ENCODE assay signal across 8 cellular contexts in genomic region chr6:71533939-71534379, GRCh38.
DNase-seq lines count a peak whose midpoint lies in the region; ATAC-seq and TF ChIP-seq lines count a peak whose summit lies in the region.

No MANE protein-coding gene starts in this region.

- ATAC-seq in Right ventricle myocardium inferior (no peak), GM18858 (IDR thresholded peaks at IDR 0.05; ENCODE audit: unreplicated experiment) (no peak), HG03565 (IDR thresholded peaks at IDR 0.05; ENCODE audit: unreplicated experiment) (no peak)

- CTCF ChIA-PET in RWPE1 (lab: Yijun Ruan, JAX) = interaction anchor here (0.5 to 0.6 kb wide), 3 partner anchors 373 to 800 kb away, joined by 3 to 4 read pairs (median 3); no protein-coding TSS in a partner anchor

- no peak for DNase-seq in right atrium auricular region (ENCODE audit: low spot score)
- DNase-seq in Right ventricle myocardium inferior (ENCODE audit: missing footprints) = no peak
- peak; percentile 25 for DNase-seq in RWPE1 (ENCODE audit: low spot score)
- DNase-seq in globus pallidus (ENCODE audit: low spot score) = peak; percentile 10
- no peak for DNase-seq in vagina (ENCODE audit: extremely low spot score in 2 of 2)
- DNase-seq in activated CD4-positive, alpha-beta T cell treated with anti-CD3 and anti-CD28 coated beads, Interleukin-2, amount 50 U/mL, for 4 hours = no peak

- no peak for TF ChIP-seq POLR2A in vagina (IDR thresholded peaks at IDR 0.05)

- H3K36me3 ChIP-seq in right atrium auricular region = no peaks in the 10 kb centered on the region
- no peaks in the 10 kb centered on the region for H3K36me3 ChIP-seq in vagina

- H3K27me3 ChIP-seq in right atrium auricular region (no peaks in the 10 kb centered on the region), vagina (no peaks in the 10 kb centered on the region)

- intact Hi-C loops in Right ventricle myocardium inferior (cut with DNase I) (no loop called here), vagina (cut with DNase I) (no loop called here)

- TF ChIP-seq CTCF in right atrium auricular region (IDR thresholded peaks at IDR 0.05) (peak; percentile 45 to 72), RWPE1 (conservative IDR thresholded peaks at IDR 0.05; ENCODE audit: low read depth) (peak; percentile 65), vagina (IDR thresholded peaks at IDR 0.05) (peak in 2 of 3 experiments; percentile 37 to 39)

- H3K27ac ChIP-seq in right atrium auricular region (no peak overlapping the region), RWPE1 (no peak overlapping the region), vagina (no peak overlapping the region)

- H3K9me3 ChIP-seq in right atrium auricular region (no peaks in the 10 kb centered on the region), vagina (no peaks in the 10 kb centered on the region)

- no peak overlapping the region for H3K4me3 ChIP-seq in right atrium auricular region
- no peak overlapping the region for H3K4me3 ChIP-seq in vagina

- H3K4me1 ChIP-seq in right atrium auricular region (no peaks in the 10 kb centered on the region), vagina (no peaks in the 10 kb centered on the region)

- POLR2A ChIA-PET in RWPE1 (lab: Yijun Ruan, JAX; ENCODE audit: low non-redundant PET) = no interaction called here

Comparison
In these comparisons a context has a peak if more than half of its experiments do, and no peak if none do; other contexts are left out.
1. DNase-seq: peak in RWPE1 (single experiment) and globus pallidus (single experiment); none in right atrium auricular region (single experiment), Right ventricle myocardium inferior (single experiment), vagina (0 of 2) and activated CD4-positive, alpha-beta T cell treated with anti-CD3 and anti-CD28 coated beads, Interleukin-2, amount 50 U/mL, for 4 hours (0 of 2).
2. Peak in every context shown above with its lines, with median percentiles within 50 percentile points of each other: CTCF ChIP-seq.